Comparison of ENCODE assay signal across 8 cellular contexts in genomic region chr12:120584343-120585149, GRCh38. TPM values are rescaled to one million over a fixed set of nuclear protein-coding genes. Genes with fewer than 3 reads are reported as not detected.
DNase-seq lines count a peak whose midpoint lies in the region; TF ChIP-seq lines count a peak whose summit lies in the region.

No MANE protein-coding gene starts in this region.

- no peak overlapping the region for H3K23ac ChIP-seq in trophoblast cell (ENCODE audit: low read length)

- H3K18ac ChIP-seq in trophoblast cell (ENCODE audit: low read length): no peak overlapping the region

- peaks cover 7% of the 10 kb centered on the region; the same call in 1 of the 2 replicates for H3K4me1 ChIP-seq in GM23248 (ENCODE audit: insufficient read depth)
- peaks cover 2 to 6% of the 10 kb centered on the region in 2 experiments for H3K4me1 ChIP-seq in trophoblast cell (ENCODE audit: control insufficient read depth in 1 of 2, insufficient read depth in 2 of 2, low read length in 2 of 2)
- peaks cover 36% of the 10 kb centered on the region for H3K4me1 ChIP-seq in vagina

- H4K8ac ChIP-seq in trophoblast cell (ENCODE audit: low read depth, low read length): no peak overlapping the region

- H3K9ac ChIP-seq in GM23248: peak overlapping the region; percentile 26; the same call in 1 of the 2 replicates
- no peak overlapping the region for H3K9ac ChIP-seq in trophoblast cell (ENCODE audit: low read length)

- H3K4ac ChIP-seq in trophoblast cell (ENCODE audit: low read depth, low read length): no peak overlapping the region

- peak; percentile 58 for DNase-seq in GM23248
- peak; percentile 82 for DNase-seq in RPMI8226
- peak; percentile 64 for DNase-seq in activated naive CD4-positive, alpha-beta T cell treated with Interleukin-2 at 50 U/mL for 16 hours
- peak; percentile 77 for DNase-seq in cardiac septum (ENCODE audit: low spot score)
- peak in 1 of 2 donors; percentile 38 for DNase-seq in trophoblast cell
- DNase-seq in vagina (ENCODE audit: extremely low spot score in 2 of 2): no peak
- no peak for DNase-seq in foreskin melanocyte

- H2AFZ ChIP-seq in GM23248 (peak overlapping the region; percentile 83), trophoblast cell (ENCODE audit: insufficient read depth, low read length, poor library complexity) (peak overlapping the region; percentile 30)

- no peaks in the 10 kb centered on the region; the same call in 1 of the 2 replicates for H3F3A ChIP-seq in GM23248 (ENCODE audit: insufficient read depth)

- H3K4me2 ChIP-seq in GM23248 (ENCODE audit: unreplicated experiment) (peak overlapping the region; percentile 81), trophoblast cell (ENCODE audit: low read length) (peak overlapping the region; percentile 81)

- no peak for TF ChIP-seq POLR2A in vagina (IDR thresholded peaks at IDR 0.05)

- H3K27ac ChIP-seq in 22Rv1: peak overlapping the region; percentile 9; the same call in 1 of the 2 replicates
- no peak overlapping the region for H3K27ac ChIP-seq in GM23248
- H3K27ac ChIP-seq in trophoblast cell (ENCODE audit: low read depth, low read length): no peak overlapping the region
- H3K27ac ChIP-seq in vagina: peak overlapping the region; percentile 14

- no peaks in the 10 kb centered on the region for H3K9me2 ChIP-seq in GM23248 (ENCODE audit: insufficient read depth)

- no peaks in the 10 kb centered on the region for H3K9me3 ChIP-seq in GM23248 (ENCODE audit: low read depth)
- peaks cover 3% of the 10 kb centered on the region for H3K9me3 ChIP-seq in trophoblast cell (ENCODE audit: insufficient read depth, low read depth, low read length)
- H3K9me3 ChIP-seq in vagina: no peaks in the 10 kb centered on the region

- H3K79me2 ChIP-seq in GM23248 (ENCODE audit: insufficient read depth) (peaks cover 15% of the 10 kb centered on the region), trophoblast cell (ENCODE audit: control insufficient read depth, insufficient read depth, low read length, poor library complexity) (no peaks in the 10 kb centered on the region)

- H4K91ac ChIP-seq in trophoblast cell (ENCODE audit: low read depth, low read length): no peak overlapping the region

- no peak overlapping the region for H2BK5ac ChIP-seq in trophoblast cell (ENCODE audit: low read depth, low read length, poor library complexity)

- in situ Hi-C loops in GM23248 (cut with MboI): loop anchor here (10.0 kb wide), 2 partner anchors 130 to 390 kb away; partner anchors contain the start of genes HNF1A and UNC119B

- TF ChIP-seq CTCF in 22Rv1 (IDR thresholded peaks at IDR 0.05) (peak; percentile 79), vagina (IDR thresholded peaks at IDR 0.05) (peak in 1 of 3 experiments; percentile 5)

- peaks cover 2% of the 10 kb centered on the region for H3K79me1 ChIP-seq in trophoblast cell (ENCODE audit: low read length)

- intact Hi-C loops in cardiac septum (cut with DNase I): loop anchor here (5.0 to 10.0 kb wide), 4 partner anchors 52 to 510 kb away; partner anchors contain the start of gene RNF10
- intact Hi-C loops in vagina (cut with DNase I): loop anchor here (5.0 kb wide), 3 partner anchors 63 to 388 kb away; partner anchors contain the start of gene UNC119B

- H3K36me3 ChIP-seq in GM23248 (ENCODE audit: low read depth): no peaks in the 10 kb centered on the region
- peaks cover 2% of the 10 kb centered on the region in 2 experiments for H3K36me3 ChIP-seq in trophoblast cell (ENCODE audit: control insufficient read depth in 1 of 2, insufficient read depth in 2 of 2, low read length in 2 of 2)
- H3K36me3 ChIP-seq in vagina: no peaks in the 10 kb centered on the region

- H4K20me1 ChIP-seq in GM23248 (ENCODE audit: insufficient read depth): no peaks in the 10 kb centered on the region

- H2BK12ac ChIP-seq in trophoblast cell (ENCODE audit: low read length): no peak overlapping the region

- H2BK120ac ChIP-seq in trophoblast cell (ENCODE audit: insufficient read depth, low read length, poor library complexity): no peak overlapping the region

- no peak overlapping the region for H3K14ac ChIP-seq in trophoblast cell (ENCODE audit: low read length)

- no peak overlapping the region for H2AK5ac ChIP-seq in trophoblast cell (ENCODE audit: low read length)

- no peak overlapping the region for H4K12ac ChIP-seq in trophoblast cell (ENCODE audit: low read depth, low read length)

- H3K4me3 ChIP-seq in GM23248 (peak overlapping the region; percentile 68), trophoblast cell (ENCODE audit: low read depth, low read length) (peak overlapping the region; percentile 2), vagina (peak overlapping the region; percentile 43 to 50)

- H3K27me3 ChIP-seq in GM23248 (replicated peaks; ENCODE audit: insufficient read depth) (no peaks in the 10 kb centered on the region), trophoblast cell (ENCODE audit: insufficient read depth, low read length) (peaks cover 8% of the 10 kb centered on the region), vagina (no peaks in the 10 kb centered on the region)

- 2 to 3% methylated on average over 48 to 62 of the region's 65 CpGs for WGBS in GM23248 (ENCODE audit: low coverage in 1 of 2, low lambda C conversion rate in 2 of 2, missing lambda C conversion rate in 2 of 2), 2 experiments
- WGBS in trophoblast cell (ENCODE audit: extremely low coverage, insufficient coverage, insufficient read length): no CpG with 5 or more reads among the region's 65 CpGs

RNA-seq across cellular contexts. Expression of gene POP5, which starts 3.3 kb away (rescaled TPM):
- total RNA-seq in GM23248 (2014; rRNA removed; shearing (Covaris generic)): 20.1 and 38.9 TPM in 2 replicates
- polyA plus RNA-seq in GM23248 (2016; fragmentation: Nextera tagmentation; extraction: Ambion mirVana): 63.3 and 68.4 TPM in 2 replicates
- 36.5 TPM for total RNA-seq in cardiac septum
- 21.1 and 21.2 TPM in 2 replicates for polyA plus RNA-seq in trophoblast cell (2013)
- total RNA-seq in vagina: 35.6 TPM

RNA-seq across cellular contexts. Expression of gene RNF10, which starts 50.4 kb away (rescaled TPM):
- 52.6 and 69.3 TPM in 2 replicates for total RNA-seq in GM23248 (2014; rRNA removed; shearing (Covaris generic))
- 114 and 130 TPM in 2 replicates for polyA plus RNA-seq in GM23248 (2016; fragmentation: Nextera tagmentation; extraction: Ambion mirVana)
- total RNA-seq in cardiac septum (249 TPM), vagina (161 TPM)
- 138 and 143 TPM in 2 replicates for polyA plus RNA-seq in trophoblast cell (2013)

RNA-seq across cellular contexts. Expression of gene COQ5, which starts 55.6 kb away (rescaled TPM):
- total RNA-seq in GM23248 (2014; rRNA removed; shearing (Covaris generic)): 32.6 and 33.0 TPM in 2 replicates
- polyA plus RNA-seq in GM23248 (2016; fragmentation: Nextera tagmentation; extraction: Ambion mirVana): 39.9 and 42.9 TPM in 2 replicates
- total RNA-seq in cardiac septum: 31.8 TPM
- polyA plus RNA-seq in trophoblast cell (2013): 24.0 and 26.0 TPM in 2 replicates
- 18.4 TPM for total RNA-seq in vagina

RNA-seq across cellular contexts. Expression of gene CABP1, which starts 55.9 kb away (rescaled TPM):
- total RNA-seq in GM23248 (2014; rRNA removed; shearing (Covaris generic)): not detected in 2 replicates
- not detected in 2 replicates for polyA plus RNA-seq in GM23248 (2016; fragmentation: Nextera tagmentation; extraction: Ambion mirVana)
- 2.8 TPM for total RNA-seq in cardiac septum
- polyA plus RNA-seq in trophoblast cell (2013): 0.01 and 0.03 TPM in 2 replicates
- total RNA-seq in vagina: 0.49 TPM

Comparison
In these comparisons a context has a peak if more than half of its experiments do, and no peak if none do; other contexts are left out.
1. H3K27ac ChIP-seq: peak in 22Rv1 (single experiment) and vagina (single experiment); none in GM23248 (single experiment) and trophoblast cell (single experiment).
2. DNase-seq: peak in GM23248 (single experiment), RPMI8226 (single experiment), activated naive CD4-positive, alpha-beta T cell treated with Interleukin-2 at 50 U/mL for 16 hours (single experiment) and cardiac septum (single experiment); none in vagina (0 of 2) and foreskin melanocyte (single experiment).
3. H3K4me3 ChIP-seq: peak in every context shown above with its lines; median percentile 68 in GM23248; 46 in vagina; 2 in trophoblast cell.